Comparison of ENCODE assay signal across 7 cellular contexts in the genomic region with DNA sequence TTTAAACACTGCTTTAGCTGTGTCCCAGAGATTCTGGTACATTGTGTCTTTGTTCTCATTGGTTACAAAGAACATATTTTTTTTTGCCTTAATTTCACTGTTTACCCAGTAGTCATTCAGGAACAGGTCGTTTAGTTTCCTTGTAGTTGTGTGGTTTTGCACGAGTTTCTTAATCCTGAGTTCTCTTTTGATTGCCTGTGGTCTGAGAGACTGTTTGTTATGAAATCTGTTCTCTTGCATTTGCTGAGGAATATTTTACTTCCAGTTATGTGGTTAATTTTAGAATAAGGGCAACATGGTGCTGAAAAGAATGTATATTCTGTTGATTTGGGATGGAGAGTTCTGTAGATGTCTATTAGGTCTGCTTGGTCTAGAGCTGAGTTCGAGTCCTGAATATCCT. TPM values are rescaled to one million over a fixed set of nuclear protein-coding genes. Genes with fewer than 3 reads are reported as not detected.
"Had no signal": no experiment of that assay in that cellular context is flagged by ENCODE, and none has a peak within 500 bp of the region (broad histone marks: within the 10 kb centered on the region; RNA-seq: fewer than 3 reads in every experiment).

No MANE protein-coding gene starts in this region.

RNA-seq across cellular contexts. Expression of a gene that starts 4.1 kb away (rescaled TPM):
- polyA plus RNA-seq: keratinocyte; naive thymus-derived CD4-positive, alpha-beta T cell; neural cell; pancreas; right cardiac atrium; stomach; urinary bladder had no signal

RNA-seq across cellular contexts. Expression of a gene that starts 30.9 kb away (rescaled TPM):
- polyA plus RNA-seq: keratinocyte; naive thymus-derived CD4-positive, alpha-beta T cell; neural cell; pancreas; right cardiac atrium; stomach; urinary bladder had no signal

RNA-seq across cellular contexts. Expression of a gene that starts 31.5 kb away (rescaled TPM):
- polyA plus RNA-seq: keratinocyte; naive thymus-derived CD4-positive, alpha-beta T cell; neural cell; pancreas; right cardiac atrium; stomach; urinary bladder had no signal

RNA-seq across cellular contexts. Expression of a gene that starts 41.9 kb away (rescaled TPM):
- polyA plus RNA-seq: keratinocyte; naive thymus-derived CD4-positive, alpha-beta T cell; neural cell; pancreas; right cardiac atrium; stomach; urinary bladder had no signal
